ENCODE assay signal across 15 cellular contexts in the genomic region with DNA sequence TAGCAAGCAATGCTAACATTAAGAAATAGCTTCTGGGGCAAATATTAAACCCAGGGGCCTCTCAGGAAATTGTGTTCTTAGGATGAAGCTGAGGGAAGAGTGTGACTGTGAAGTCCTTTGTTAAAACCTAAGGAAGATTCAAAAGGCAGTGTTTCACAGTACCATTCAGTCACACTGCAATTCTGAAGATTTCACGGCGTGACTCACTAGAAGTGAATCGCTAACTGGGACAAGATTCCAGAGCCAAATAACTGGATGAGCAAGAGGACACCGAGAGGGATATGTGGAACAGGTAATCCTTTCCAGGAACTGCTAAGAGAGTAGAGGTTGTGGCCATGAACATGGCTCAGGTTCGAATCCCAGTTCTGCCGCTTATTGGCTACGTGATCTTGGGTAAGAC.
DNase-seq lines count a peak whose midpoint lies in the region; ATAC-seq lines count a peak whose summit lies in the region.
"Had no signal": no experiment of that assay in that cellular context is flagged by ENCODE, and none has a peak within 500 bp of the region (broad histone marks: within the 10 kb centered on the region; RNA-seq: fewer than 3 reads in every experiment).

No MANE protein-coding gene starts in this region.

- DNase-seq in AG08395 (ENCODE audit: low spot score) (peak; percentile 50), LHCN-M2 (ENCODE audit: low read depth) (peak; percentile 72), astrocyte of the hippocampus (ENCODE audit: low read depth, low spot score) (peak; percentile 25), kidney tubule cell (ENCODE audit: low spot score) (peak; percentile 82), NCI-H1694 (lab: John Stamatoyannopoulos, UW) (no peak), activated T-cell treated with anti-CD3 and anti-CD28 coated beads for 4 hours (no peak)
- no peak for DNase-seq in activated CD4-positive, alpha-beta T cell treated with anti-CD3 and anti-CD28 coated beads, Interleukin-2, amount 50 U/mL, for 1 hour
- DNase-seq: activated naive CD4-positive, alpha-beta T cell; aorta; CD4-positive, alpha-beta T cell; DMS79 treated with DMSO at 0.1 percent for 48 hours; NCI-H2081 treated with DMSO at 0.1 percent for 48 hours; NCI-H526 had no signal

- ATAC-seq in HG03565 (IDR thresholded peaks at IDR 0.05; ENCODE audit: unreplicated experiment): no peak
- ATAC-seq: HepG2 had no signal

Comparison
In these comparisons a context has a peak if more than half of its experiments do, and no peak if none do; other contexts are left out.
1. DNase-seq: peak in AG08395 (single experiment), LHCN-M2 (single experiment), astrocyte of the hippocampus (single experiment) and kidney tubule cell (single experiment); none in activated CD4-positive, alpha-beta T cell treated with anti-CD3 and anti-CD28 coated beads, Interleukin-2, amount 50 U/mL, for 1 hour (single experiment), NCI-H1694 (single experiment) and activated T-cell treated with anti-CD3 and anti-CD28 coated beads for 4 hours (single experiment).